In genomic region chr1:47781171-47781959, GRCh38 we compare ENCODE assay signal across 26 cellular contexts.
DNase-seq lines count a peak whose midpoint lies in the region; ATAC-seq, FAIRE-seq and TF ChIP-seq lines count a peak whose summit lies in the region.
"Had no signal": no experiment of that assay in that cellular context is flagged by ENCODE, and none has a peak within 500 bp of the region (broad histone marks: within the 10 kb centered on the region; RNA-seq: fewer than 3 reads in every experiment).

No MANE protein-coding gene starts in this region.

- peak; percentile 33 for DNase-seq in NCI-H345 (lab: John Stamatoyannopoulos, UW)
- DNase-seq in NCI-H345 treated with DMSO at 0.1 percent for 48 hours (lab: John Stamatoyannopoulos, UW; ENCODE audit: unreplicated experiment) = no peak
- DNase-seq in GM03348 (ENCODE audit: low spot score) = peak; percentile 24
- DNase-seq in epithelial cell of proximal tubule (ENCODE audit: low read depth) = no peak
- no peak for DNase-seq in progenitor cell of endocrine pancreas (ENCODE audit: low spot score, unreplicated experiment)
- no peak for DNase-seq in stimulated activated CD4-positive, alpha-beta T cell treated with anti-CD3 and anti-CD28 coated beads, Interleukin-2, amount 100 ng/mL, for 48 hours
- no peak for DNase-seq in D721Med (ENCODE audit: insufficient read length, low spot score)
- DNase-seq: activated CD4-positive, alpha-beta T cell treated with anti-CD3 and anti-CD28 coated beads for 36 hours; activated gamma-delta T cell; activated naive CD8-positive, alpha-beta T cell treated with anti-CD3 and anti-CD28 coated beads, Interleukin-2, amount 50 U/mL, for 24 hours; DMS79 treated with DMSO at 0.1 percent for 48 hours; effector CD4-positive, alpha-beta T cell; foreskin fibroblast; GOT3; hippocampal formation; MV-4-11; NCI-H1930; NCI-H446 treated with DMSO at 0.1 percent for 48 hours; nephron progenitor cell; stimulated activated CD4-positive, alpha-beta T cell treated with anti-CD3 and anti-CD28 coated beads, Interleukin-15, amount 100 ng/mL, for 24 hours; trophoblast cell had no signal

- no peaks in the 10 kb centered on the region for H3K36me3 Mint-ChIP-seq in progenitor cell of endocrine pancreas (ENCODE audit: insufficient read depth)

- peak overlapping the region; percentile 11 for H3K27ac Mint-ChIP-seq in progenitor cell of endocrine pancreas
- H3K27ac Mint-ChIP-seq: activated CD4-positive, alpha-beta T cell treated with anti-CD3 and anti-CD28 coated beads for 36 hours; activated naive CD8-positive, alpha-beta T cell treated with anti-CD3 and anti-CD28 coated beads, Interleukin-2, amount 50 U/mL, for 24 hours; B cell; nephron progenitor cell had no signal

- no peak overlapping the region for H3K4me3 Mint-ChIP-seq in progenitor cell of endocrine pancreas (ENCODE audit: low read depth)
- H3K4me3 Mint-ChIP-seq: activated CD4-positive, alpha-beta T cell treated with anti-CD3 and anti-CD28 coated beads for 36 hours; activated naive CD8-positive, alpha-beta T cell treated with anti-CD3 and anti-CD28 coated beads, Interleukin-2, amount 50 U/mL, for 24 hours; B cell; nephron progenitor cell had no signal

- H3K27me3 Mint-ChIP-seq in progenitor cell of endocrine pancreas = no peaks in the 10 kb centered on the region
- H3K27me3 Mint-ChIP-seq: activated CD4-positive, alpha-beta T cell treated with anti-CD3 and anti-CD28 coated beads for 36 hours; activated naive CD8-positive, alpha-beta T cell treated with anti-CD3 and anti-CD28 coated beads, Interleukin-2, amount 50 U/mL, for 24 hours had no signal

- no peak for ATAC-seq in HG03025 (IDR thresholded peaks at IDR 0.05; ENCODE audit: low FRiP score, unreplicated experiment)
- ATAC-seq: activated CD4-positive, alpha-beta T cell treated with anti-CD3 and anti-CD28 coated beads for 36 hours; activated naive CD8-positive, alpha-beta T cell treated with anti-CD3 and anti-CD28 coated beads, Interleukin-2, amount 50 U/mL, for 24 hours; left lobe of liver had no signal

- no peaks in the 10 kb centered on the region for H3K9me3 Mint-ChIP-seq in progenitor cell of endocrine pancreas (ENCODE audit: low read depth)
- H3K9me3 Mint-ChIP-seq: activated naive CD8-positive, alpha-beta T cell treated with anti-CD3 and anti-CD28 coated beads, Interleukin-2, amount 50 U/mL, for 24 hours; nephron progenitor cell had no signal

- peaks cover 1% of the 10 kb centered on the region for H3K4me1 Mint-ChIP-seq in progenitor cell of endocrine pancreas (ENCODE audit: low read depth)
- H3K4me1 Mint-ChIP-seq: activated CD4-positive, alpha-beta T cell treated with anti-CD3 and anti-CD28 coated beads for 36 hours; activated naive CD8-positive, alpha-beta T cell treated with anti-CD3 and anti-CD28 coated beads, Interleukin-2, amount 50 U/mL, for 24 hours; B cell had no signal

- no peak overlapping the region for H3K4me3 ChIP-seq in epithelial cell of proximal tubule (ENCODE audit: low read depth, low read length)
- H3K4me3 ChIP-seq: SJSA1 had no signal

- TF ChIP-seq CTCF in epithelial cell of proximal tubule (conservative IDR thresholded peaks at IDR 0.05; ENCODE audit: low read depth, low read length) = peak; percentile 27
- no peak for TF ChIP-seq CTCF in progenitor cell of endocrine pancreas (IDR thresholded peaks at IDR 0.05; ENCODE audit: unreplicated experiment)
- TF ChIP-seq CTCF in D721Med (IDR thresholded peaks at IDR 0.05; ENCODE audit: insufficient read depth, missing control alignments) = no peak

- FAIRE-seq in D721Med (lab: Jason Lieb, UNC) = no peak
- FAIRE-seq: A204.1 had no signal

Comparison
In these comparisons a context has a peak if more than half of its experiments do, and no peak if none do; other contexts are left out.
1. DNase-seq: peak in NCI-H345 (single experiment) and GM03348 (single experiment); none in NCI-H345 treated with DMSO at 0.1 percent for 48 hours (single experiment), epithelial cell of proximal tubule (single experiment), progenitor cell of endocrine pancreas (single experiment), stimulated activated CD4-positive, alpha-beta T cell treated with anti-CD3 and anti-CD28 coated beads, Interleukin-2, amount 100 ng/mL, for 48 hours (0 of 2) and D721Med (single experiment).